11 cellular contexts compared by ENCODE assay signal in genomic region chr6:134267917-134268361, GRCh38. TPM values are rescaled to one million over a fixed set of nuclear protein-coding genes. Genes with fewer than 3 reads are reported as not detected.
A peak's percentile ranks its signal among the peaks of the same experiment; 100 is the strongest.
DNase-seq lines count a peak whose midpoint lies in the region; ATAC-seq, FAIRE-seq and TF ChIP-seq lines count a peak whose summit lies in the region.
"Had no signal": no experiment of that assay in that cellular context is flagged by ENCODE, and none has a peak within 500 bp of the region (broad histone marks: within the 10 kb centered on the region; RNA-seq: fewer than 3 reads in every experiment).

No MANE protein-coding gene starts in this region.

- H3K27ac ChIP-seq in right atrium auricular region (no peak overlapping the region), layer of hippocampus (ENCODE audit: low read depth, low read length) (peak overlapping the region; percentile 74), vagina (peak overlapping the region; percentile 45)

- H3K4me3 ChIP-seq in right atrium auricular region (no peak overlapping the region), cardiac fibroblast (replicated peaks in 1 of 2; ENCODE audit: low read depth in 2 of 2, low read length in 2 of 2) (no peak overlapping the region), vagina (no peak overlapping the region), foreskin fibroblast (ENCODE audit: low read depth in 1 of 2, low read length in 2 of 2) (no peak overlapping the region)

- H3K27me3 ChIP-seq in right atrium auricular region (no peaks in the 10 kb centered on the region), layer of hippocampus (ENCODE audit: control insufficient read depth, insufficient read depth, low read length) (no peaks in the 10 kb centered on the region), vagina (no peaks in the 10 kb centered on the region)

- intact Hi-C loops in Right ventricle myocardium inferior (cut with DNase I) (no loop called here), vagina (cut with DNase I) (no loop called here)

- H3K4me1 ChIP-seq in right atrium auricular region: no peaks in the 10 kb centered on the region
- peaks cover 12% of the 10 kb centered on the region for H3K4me1 ChIP-seq in vagina

- no peak for FAIRE-seq in GM12892 (lab: Jason Lieb, UNC)
- FAIRE-seq: colon, GM18507 had no signal

- no peak for DNase-seq in Right ventricle myocardium inferior (ENCODE audit: missing footprints)
- DNase-seq in right atrium auricular region (ENCODE audit: low spot score): no peak
- DNase-seq in cardiac fibroblast (ENCODE audit: low read depth in 2 of 2): peak; percentile 72 to 78
- DNase-seq in vagina (ENCODE audit: extremely low spot score in 2 of 2): peak in 1 of 2 donors; percentile 90
- no peak for DNase-seq in GM12892 (ENCODE audit: insufficient read length)
- no peak for DNase-seq in foreskin fibroblast

- H3K9me3 ChIP-seq in right atrium auricular region (no peaks in the 10 kb centered on the region), vagina (no peaks in the 10 kb centered on the region)

- TF ChIP-seq POLR2A in vagina (IDR thresholded peaks at IDR 0.05) (no peak), GM12892 (IDR thresholded peaks at IDR 0.05; ENCODE audit: low read depth, low read length) (no peak)

- ATAC-seq in Right ventricle myocardium inferior: peak; percentile 56
- ATAC-seq in HG03025 (IDR thresholded peaks at IDR 0.05; ENCODE audit: low FRiP score, unreplicated experiment): no peak
- ATAC-seq: left lobe of liver had no signal

- no peak for TF ChIP-seq CTCF in right atrium auricular region (IDR thresholded peaks at IDR 0.05)
- no peak for TF ChIP-seq CTCF in cardiac fibroblast (IDR thresholded peaks at IDR 0.05; ENCODE audit: low read depth, low read length)
- TF ChIP-seq CTCF in vagina (IDR thresholded peaks at IDR 0.05): no peak
- TF ChIP-seq CTCF in foreskin fibroblast (IDR thresholded peaks at IDR 0.05; ENCODE audit: low read depth, low read length): no peak

- no peaks in the 10 kb centered on the region for H3K36me3 ChIP-seq in right atrium auricular region
- H3K36me3 ChIP-seq in vagina: no peaks in the 10 kb centered on the region

RNA-seq across cellular contexts. Expression of gene SGK1, which starts 50.0 kb away (rescaled TPM):
- 28.1 TPM for total RNA-seq in Right ventricle myocardium inferior
- total RNA-seq in right atrium auricular region: 100 to 1,000 TPM; 151 to 155 TPM
- 608 TPM for total RNA-seq in vagina
- 17.5 TPM for polyA plus RNA-seq in GM12892 (2012; ENCODE audit: missing spikeins)

Comparison
In these comparisons a context has a peak if more than half of its experiments do, and no peak if none do; other contexts are left out.
1. DNase-seq: peak in cardiac fibroblast (2 of 2); none in Right ventricle myocardium inferior (single experiment), right atrium auricular region (single experiment), GM12892 (single experiment) and foreskin fibroblast (0 of 2).
2. H3K27ac ChIP-seq: peak in layer of hippocampus (single experiment) and vagina (single experiment); none in right atrium auricular region (0 of 2).